In genomic region chr10:132265878-132266496, GRCh38 we compare ENCODE assay signal across 10 cellular contexts. TPM values are rescaled to one million over a fixed set of nuclear protein-coding genes. Genes with fewer than 3 reads are reported as not detected.
DNase-seq lines count a peak whose midpoint lies in the region; ATAC-seq and TF ChIP-seq lines count a peak whose summit lies in the region.
"Had no signal": no experiment of that assay in that cellular context is flagged by ENCODE, and none has a peak within 500 bp of the region (broad histone marks: within the 10 kb centered on the region; RNA-seq: fewer than 3 reads in every experiment).

No MANE protein-coding gene starts in this region.

- no peak overlapping the region for H3K9ac ChIP-seq in GM23248
- no peak overlapping the region for H3K9ac ChIP-seq in endodermal cell (ENCODE audit: extremely low read depth, low read length, poor library complexity, severe bottlenecking)

- H3K4me1 Mint-ChIP-seq in endodermal cell: peaks cover 6% of the 10 kb centered on the region

- DNase-seq in GM23248 (peak; percentile 23), NCI-H2171 (lab: John Stamatoyannopoulos, UW) (peak; percentile 24), endodermal cell (no peak), posterior vena cava (ENCODE audit: low spot score) (peak; percentile 24), superior temporal gyrus (ENCODE audit: extremely low spot score) (no peak), amniotic stem cell (lab: John Stamatoyannopoulos, UW) (no peak)
- DNase-seq: dermis blood vessel endothelial cell, naive B cell had no signal

- in situ Hi-C loops in GM23248 (cut with MboI): no loop called here

- no peaks in the 10 kb centered on the region for H3K36me3 Mint-ChIP-seq in endodermal cell (ENCODE audit: low read depth)
- H3K36me3 Mint-ChIP-seq: activated naive CD8-positive, alpha-beta T cell; naive B cell had no signal

- no peaks in the 10 kb centered on the region for H3K36me3 ChIP-seq in GM23248 (ENCODE audit: low read depth)
- H3K36me3 ChIP-seq in endodermal cell (ENCODE audit: control insufficient read depth, insufficient read depth, low read length): no peaks in the 10 kb centered on the region

- no peak overlapping the region for H3K4me3 ChIP-seq in GM23248
- H3K4me3 ChIP-seq in endodermal cell (ENCODE audit: low read length): no peak overlapping the region

- H4K20me1 ChIP-seq in GM23248 (ENCODE audit: insufficient read depth): no peaks in the 10 kb centered on the region

- no peak overlapping the region for H2AFZ ChIP-seq in GM23248

- H3K4me1 ChIP-seq in GM23248 (ENCODE audit: insufficient read depth): no peaks in the 10 kb centered on the region; the same call in 1 of the 2 replicates
- H3K4me1 ChIP-seq in endodermal cell (ENCODE audit: control insufficient read depth, insufficient read depth, low read length): no peaks in the 10 kb centered on the region

- ATAC-seq in HG03521 (IDR thresholded peaks at IDR 0.05; ENCODE audit: unreplicated experiment): no peak

- no peak for TF ChIP-seq CTCF in endodermal cell (conservative IDR thresholded peaks at IDR 0.05)

- no peak overlapping the region for H3K27ac Mint-ChIP-seq in endodermal cell
- H3K27ac Mint-ChIP-seq: activated naive CD8-positive, alpha-beta T cell; naive B cell had no signal

- H3K9me2 ChIP-seq in GM23248 (ENCODE audit: insufficient read depth): no peaks in the 10 kb centered on the region

- no peaks in the 10 kb centered on the region for H3K79me2 ChIP-seq in GM23248 (ENCODE audit: insufficient read depth)

- no peak overlapping the region for H3K4me3 Mint-ChIP-seq in endodermal cell
- H3K4me3 Mint-ChIP-seq: activated naive CD8-positive, alpha-beta T cell; naive B cell had no signal

- H3K9me3 ChIP-seq in GM23248 (ENCODE audit: low read depth) (no peaks in the 10 kb centered on the region), endodermal cell (ENCODE audit: control insufficient read depth, low read length) (no peaks in the 10 kb centered on the region)

- 32 to 34% methylated on average over 15 of the region's 15 CpGs for WGBS in GM23248 (ENCODE audit: low coverage in 1 of 2, low lambda C conversion rate in 2 of 2, missing lambda C conversion rate in 2 of 2), 2 experiments
- 87 to 94% methylated on average over 9 to 14 of the region's 15 CpGs for WGBS in endodermal cell (ENCODE audit: insufficient coverage in 1 of 2, insufficient read length in 1 of 2), 2 experiments

- intact Hi-C loops in posterior vena cava (cut with DNase I): no loop called here

- H3F3A ChIP-seq in GM23248 (ENCODE audit: insufficient read depth): no peaks in the 10 kb centered on the region

- no peak overlapping the region for H3K4me2 ChIP-seq in GM23248 (ENCODE audit: unreplicated experiment)

- H3K27me3 ChIP-seq in GM23248 (replicated peaks; ENCODE audit: insufficient read depth) (no peaks in the 10 kb centered on the region), endodermal cell (ENCODE audit: control insufficient read depth, insufficient read depth, low read length, poor library complexity, severe bottlenecking) (no peaks in the 10 kb centered on the region)

- no peak overlapping the region for H3K27ac ChIP-seq in GM23248
- peak overlapping the region; percentile 71 for H3K27ac ChIP-seq in endodermal cell (ENCODE audit: low read depth, low read length)

- H3K9me3 Mint-ChIP-seq in endodermal cell: peaks cover 3% of the 10 kb centered on the region

- no peaks in the 10 kb centered on the region for H3K27me3 Mint-ChIP-seq in endodermal cell (ENCODE audit: insufficient read depth)
- H3K27me3 Mint-ChIP-seq: activated naive CD8-positive, alpha-beta T cell; naive B cell had no signal

RNA-seq across cellular contexts. Expression of gene STK32C, which starts 41.8 kb away (rescaled TPM):
- total RNA-seq in GM23248 (2014; rRNA removed; shearing (Covaris generic)): 7.1 and 9.8 TPM in 2 replicates
- 8.8 TPM in 2 replicates for polyA plus RNA-seq in GM23248 (2016; fragmentation: Nextera tagmentation; extraction: Ambion mirVana)
- total RNA-seq in endodermal cell (1 to 10 TPM; 8.4 to 9.9 TPM), posterior vena cava (1 to 10 TPM; 6.3 to 9.7 TPM)
- polyA plus RNA-seq in endodermal cell (2013, experiment 1 of 2): 20.9 TPM
- polyA plus RNA-seq in endodermal cell (2013, experiment 2 of 2): 18.8 TPM

Comparison
In these comparisons a context has a peak if more than half of its experiments do, and no peak if none do; other contexts are left out.
1. DNase-seq: peak in GM23248 (single experiment), NCI-H2171 (single experiment) and posterior vena cava (single experiment); none in endodermal cell (single experiment), superior temporal gyrus (single experiment) and amniotic stem cell (single experiment).